In the genomic region with DNA sequence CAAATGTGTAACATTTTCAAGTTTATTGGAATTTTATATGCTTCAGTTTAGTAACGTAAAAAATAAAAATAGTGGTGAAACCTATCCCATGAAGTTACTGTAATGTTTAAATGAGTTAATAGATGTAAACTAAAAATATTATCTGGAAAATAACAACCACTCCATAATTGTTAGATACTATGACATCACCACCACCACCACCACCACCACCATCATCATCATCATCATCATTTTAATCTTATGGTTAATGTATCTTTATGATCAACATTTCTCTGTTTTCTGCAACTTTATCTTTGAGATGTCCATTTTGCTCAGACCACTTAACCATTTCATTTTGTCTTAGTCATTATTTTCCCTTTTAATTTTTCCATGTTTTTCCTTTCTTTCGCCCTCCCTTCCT, we compare ENCODE assay signal across 35 cellular contexts. TPM values are rescaled to one million over a fixed set of nuclear protein-coding genes. Genes with fewer than 3 reads are reported as not detected.
"Had no signal": no experiment of that assay in that cellular context is flagged by ENCODE, and none has a peak within 500 bp of the region (broad histone marks: within the 10 kb centered on the region; RNA-seq: fewer than 3 reads in every experiment).

No MANE protein-coding gene starts in this region.

- DNase-seq: Karpas-422, Kasumi-1, MG63, MM.1S, MV-4-11, NCI-H1048, NCI-H1092, NCI-H1092 treated with DMSO at 0.1 percent for 48 hours, NCI-H1105, NCI-H1105 treated with DMSO at 0.1 percent for 48 hours, NCI-H1417, NCI-H1417 treated with DMSO at 0.1 percent for 48 hours, NCI-H1436, NCI-H1436 treated with DMSO at 0.1 percent for 48 hours, NCI-H146, NCI-H1694, NCI-H1694 treated with DMSO at 0.1 percent for 48 hours, NCI-H187, NCI-H187 treated with DMSO at 0.1 percent for 48 hours, NCI-H1930, NCI-H2029, NCI-H2029 treated with DMSO at 0.1 percent for 48 hours, NCI-H2081, NCI-H2081 treated with DMSO at 0.1 percent for 48 hours, NCI-H2107, NCI-H2171, NCI-H2171 treated with DMSO at 0.1 percent for 48 hours, NCI-H2227 treated with DMSO at 0.1 percent for 48 hours, NCI-H226, NCI-H345, NCI-H446, NCI-H446 treated with DMSO at 0.1 percent for 48 hours, NCI-H510A, NCI-H510A treated with DMSO at 0.1 percent for 48 hours had no signal

- H3K4me3 ChIP-seq: MG63 had no signal

- H3K27me3 ChIP-seq: MG63 had no signal

- H3K36me3 ChIP-seq: MG63 had no signal

- H3K9me3 ChIP-seq: MG63 had no signal

RNA-seq across cellular contexts. Expression of a gene that starts 23.4 kb away (rescaled TPM):
- total RNA-seq: MCF 10A had no signal
